12 cellular contexts compared by ENCODE assay signal in genomic region chr10:90847436-90847835, GRCh38. TPM values are rescaled to one million over a fixed set of nuclear protein-coding genes. Genes with fewer than 3 reads are reported as not detected.
DNase-seq lines count a peak whose midpoint lies in the region; ATAC-seq and TF ChIP-seq lines count a peak whose summit lies in the region.
"Had no signal": no experiment of that assay in that cellular context is flagged by ENCODE, and none has a peak within 500 bp of the region (broad histone marks: within the 10 kb centered on the region; RNA-seq: fewer than 3 reads in every experiment).

No MANE protein-coding gene starts in this region.

- no peak overlapping the region for H3K4me3 Mint-ChIP-seq in activated B cell treated with CpG ODN at 0.5 μM for 24 hours
- H3K4me3 Mint-ChIP-seq in activated naive CD4-positive, alpha-beta T cell treated with anti-CD3 and anti-CD28 coated beads, Interleukin-2, amount 10 ng/mL, durations not matched to agents 7 days and 5 days, result no peak overlapping the region

- H3K27ac ChIP-seq in left lung, result no peak overlapping the region
- H3K27ac ChIP-seq: right lobe of liver had no signal

- H3K27me3 Mint-ChIP-seq in activated B cell treated with CpG ODN at 0.5 μM for 24 hours, result peaks cover 30% of the 10 kb centered on the region
- peaks cover 16% of the 10 kb centered on the region for H3K27me3 Mint-ChIP-seq in activated naive CD4-positive, alpha-beta T cell treated with anti-CD3 and anti-CD28 coated beads, Interleukin-2, amount 10 ng/mL, durations not matched to agents 7 days and 5 days

- TF ChIP-seq CTCF in activated B cell treated with CpG ODN at 0.5 μM for 24 hours (IDR thresholded peaks at IDR 0.05) (no peak), left lung (IDR thresholded peaks at IDR 0.05) (no peak)

- H3K9me3 Mint-ChIP-seq in activated B cell treated with CpG ODN at 0.5 μM for 24 hours, result peaks cover 15% of the 10 kb centered on the region
- peaks cover 14% of the 10 kb centered on the region for H3K9me3 Mint-ChIP-seq in activated naive CD4-positive, alpha-beta T cell treated with anti-CD3 and anti-CD28 coated beads, Interleukin-2, amount 10 ng/mL, durations not matched to agents 7 days and 5 days

- POLR2A ChIA-PET in activated B cell treated with CpG ODN at 0.5 μM for 24 hours (lab: Charles Lee), result no interaction called here

- H3K27me3 ChIP-seq in left lung, result peaks cover 0 to 1% of the 10 kb centered on the region in 2 donors
- H3K27me3 ChIP-seq: right lobe of liver had no signal

- H3K4me1 Mint-ChIP-seq in activated B cell treated with CpG ODN at 0.5 μM for 24 hours, result peaks cover 3% of the 10 kb centered on the region
- no peaks in the 10 kb centered on the region for H3K4me1 Mint-ChIP-seq in activated naive CD4-positive, alpha-beta T cell treated with anti-CD3 and anti-CD28 coated beads, Interleukin-2, amount 10 ng/mL, durations not matched to agents 7 days and 5 days

- intact Hi-C loops in activated B cell treated with CpG ODN at 0.5 μM for 24 hours (cut with micrococcal nuclease), result no loop called here
- intact Hi-C loops in left lung (cut with DNase I), result no loop called here

- H3K9me3 ChIP-seq in left lung, result peaks cover 0 to 25% of the 10 kb centered on the region in 2 donors
- H3K9me3 ChIP-seq: right lobe of liver had no signal

- CTCF ChIA-PET in activated B cell treated with CpG ODN at 0.5 μM for 24 hours (lab: Charles Lee), result no interaction called here
- CTCF ChIA-PET in activated naive CD4-positive, alpha-beta T cell treated with anti-CD3 and anti-CD28 coated beads, Interleukin-2, amount 10 ng/mL, durations not matched to agents 7 days and 5 days (lab: Charles Lee), result no interaction called here

- no peaks in the 10 kb centered on the region for H3K36me3 ChIP-seq in left lung
- H3K36me3 ChIP-seq: right lobe of liver had no signal

- H3K36me3 Mint-ChIP-seq in activated B cell treated with CpG ODN at 0.5 μM for 24 hours (ENCODE audit: low read depth), result peaks cover 5% of the 10 kb centered on the region
- peaks cover 6% of the 10 kb centered on the region for H3K36me3 Mint-ChIP-seq in activated naive CD4-positive, alpha-beta T cell treated with anti-CD3 and anti-CD28 coated beads, Interleukin-2, amount 10 ng/mL, durations not matched to agents 7 days and 5 days

- no peak overlapping the region for H3K4me3 ChIP-seq in left lung
- H3K4me3 ChIP-seq: right lobe of liver had no signal

- ATAC-seq in activated B cell treated with CpG ODN at 0.5 μM for 24 hours (ENCODE audit: low read depth) (peak; percentile 72), left lung (peak; percentile 62)

- H3K27ac Mint-ChIP-seq in activated B cell treated with CpG ODN at 0.5 μM for 24 hours, result no peak overlapping the region
- H3K27ac Mint-ChIP-seq in activated naive CD4-positive, alpha-beta T cell treated with anti-CD3 and anti-CD28 coated beads, Interleukin-2, amount 10 ng/mL, durations not matched to agents 7 days and 5 days, result no peak overlapping the region

- H3K4me1 ChIP-seq in left lung, result no peaks in the 10 kb centered on the region
- H3K4me1 ChIP-seq: Caco-2, right lobe of liver had no signal

- DNase-seq in Ammon's horn (ENCODE audit: low spot score) (peak; percentile 53), Kasumi-1 (lab: John Stamatoyannopoulos, UW) (peak; percentile 75 to 78), activated B cell treated with CpG ODN at 0.5 μM for 24 hours (no peak), left lung (no peak), NCI-H128 (lab: John Stamatoyannopoulos, UW; ENCODE audit: unreplicated experiment) (no peak), NCI-H82 treated with DMSO at 0.1 percent for 48 hours (lab: John Stamatoyannopoulos, UW; ENCODE audit: unreplicated experiment) (no peak)
- DNase-seq in NK-92 treated with Interleukin-12 subunit alpha and Interleukin-12 subunit beta, amount 100 ng/mL, for 24 hours (lab: John Stamatoyannopoulos, UW), result no peak
- no peak for DNase-seq in activated naive CD4-positive, alpha-beta T cell treated with anti-CD3 and anti-CD28 coated beads, Interleukin-2, amount 10 ng/mL, durations not matched to agents 7 days and 5 days
- DNase-seq: activated effector memory CD4-positive, alpha-beta T cell treated with anti-CD3 and anti-CD28 coated beads, Interleukin-2, amount 50 U/mL, for 16 hours; Caco-2; NCI-H345; right lobe of liver had no signal

RNA-seq across cellular contexts. Expression of gene HTR7, which starts 10.4 kb away (rescaled TPM):
- total RNA-seq in activated B cell treated with CpG ODN at 0.5 μM for 24 hours (not detected in 2 replicates), left lung (under 1 TPM; 0.12 to 0.65 TPM)
- total RNA-seq: Caco-2 had no signal

RNA-seq across cellular contexts. Expression of gene RPP30, which starts 24.3 kb away (rescaled TPM):
- total RNA-seq in activated B cell treated with CpG ODN at 0.5 μM for 24 hours, result 43.7 and 44.6 TPM in 2 replicates
- 10 to 100 TPM; 26.3 to 28.6 TPM for total RNA-seq in left lung

Comparison
In these comparisons a context has a peak if more than half of its experiments do, and no peak if none do; other contexts are left out.
1. DNase-seq: peak in Ammon's horn (single experiment) and Kasumi-1 (2 of 2); none in activated B cell treated with CpG ODN at 0.5 μM for 24 hours (single experiment), left lung (0 of 2), NCI-H128 (single experiment), NCI-H82 treated with DMSO at 0.1 percent for 48 hours (single experiment), NK-92 treated with Interleukin-12 subunit alpha and Interleukin-12 subunit beta, amount 100 ng/mL, for 24 hours (single experiment) and activated naive CD4-positive, alpha-beta T cell treated with anti-CD3 and anti-CD28 coated beads, Interleukin-2, amount 10 ng/mL, durations not matched to agents 7 days and 5 days (single experiment).